1 cellular context compared by ENCODE assay signal in genomic region chr2:232890896-232891601, GRCh38.
TF ChIP-seq lines count a peak whose summit lies in the region.

No MANE protein-coding gene starts in this region.

TF ChIP-seq in endothelial cell of umbilical vein, 7 proteins besides CTCF, POLR2A, EP300 and RAD21 (continued from another document):
- no peak for TF ChIP-seq JUN (IDR thresholded peaks at IDR 0.05; ENCODE audit: borderline replicate concordance, insufficient read depth, insufficient read length, low read depth)
- no peak for TF ChIP-seq MYC (IDR thresholded peaks at IDR 0.05; ENCODE audit: low read depth, low read length)
- no peak for TF ChIP-seq FOS (IDR thresholded peaks at IDR 0.05; ENCODE audit: borderline replicate concordance, insufficient read depth, low read length)
TF ChIP-seq in endothelial cell of umbilical vein: peak in this region for 0.
